1 cellular context compared by ENCODE assay signal in genomic region chr20:2872304-2873009, GRCh38.
TF ChIP-seq lines count a peak whose summit lies in the region.

No MANE protein-coding gene starts in this region.

TF ChIP-seq in WTC11, 78 proteins besides CTCF, POLR2A, EP300 and RAD21 (continued from another document):
- TF ChIP-seq ARID4B (CRISPR knock-in tag; IDR thresholded peaks at IDR 0.05; ENCODE audit: borderline replicate concordance), result 0 out of 2 replicates have a peak, but pooled peaks have one; percentile 10
TF ChIP-seq in WTC11: peak in this region for 13.
